Comparison of ENCODE assay signal across 25 cellular contexts in genomic region chr18:37248281-37248680, GRCh38.
"Had no signal": no experiment of that assay in that cellular context is flagged by ENCODE, and none has a peak within 500 bp of the region (broad histone marks: within the 10 kb centered on the region; RNA-seq: fewer than 3 reads in every experiment).

No MANE protein-coding gene starts in this region.

- H3K9me3 ChIP-seq: gastrocnemius medialis, left lung, ovary, psoas muscle, stomach, testis, tibial artery had no signal

- H3K4me3 Mint-ChIP-seq: stimulated activated naive B cell treated with anti-CD40 and anti-IgM and Interleukin-4, amounts not matched to agents 10 μg/mL and 1 μg/mL and 100 μg/mL, for 72 hours; type B pancreatic cell had no signal

- H3K4me1 ChIP-seq: gastrocnemius medialis, psoas muscle, testis had no signal

- ATAC-seq: esophagus mucosa; gastrocnemius medialis; left lung; naive thymus-derived CD8-positive, alpha-beta T cell; psoas muscle; right cardiac atrium; stimulated activated naive B cell treated with anti-CD40 and anti-IgM and Interleukin-4, amounts not matched to agents 10 μg/mL and 1 μg/mL and 100 μg/mL, for 72 hours had no signal

- H3K27ac ChIP-seq: epithelial cell of prostate, gastrocnemius medialis, left lung, ovary, psoas muscle, skin epidermis, stomach, testis, tibial artery had no signal

- H3K36me3 Mint-ChIP-seq: stimulated activated naive B cell treated with anti-CD40 and anti-IgM and Interleukin-4, amounts not matched to agents 10 μg/mL and 1 μg/mL and 100 μg/mL, for 72 hours had no signal

- H3K36me3 ChIP-seq: gastrocnemius medialis, left lung, ovary, stomach, tibial artery had no signal

- H3K9me3 Mint-ChIP-seq: nephron progenitor cell; stimulated activated naive B cell treated with anti-CD40 and anti-IgM and Interleukin-4, amounts not matched to agents 10 μg/mL and 1 μg/mL and 100 μg/mL, for 72 hours; type B pancreatic cell had no signal

- H3K27me3 ChIP-seq: ovary, testis had no signal

- H3K4me3 ChIP-seq: gastrocnemius medialis, left lung, ovary, psoas muscle, skin epidermis, stomach, testis, tibial artery had no signal

- H3K27ac Mint-ChIP-seq: naive thymus-derived CD8-positive, alpha-beta T cell; nephron progenitor cell; stimulated activated naive B cell treated with anti-CD40 and anti-IgM and Interleukin-4, amounts not matched to agents 10 μg/mL and 1 μg/mL and 100 μg/mL, for 72 hours; type B pancreatic cell had no signal

- DNase-seq: cerebellar nuclear complex; cortex of kidney; foreskin fibroblast; gastrocnemius medialis; head of caudate nucleus; left lung; mesenchymal stem cell; midbrain; naive thymus-derived CD8-positive, alpha-beta T cell; nephron progenitor cell; nucleus accumbens; ovary; posterior cingulate gyrus; psoas muscle; right cardiac atrium; stimulated activated CD4-positive, alpha-beta T cell treated with anti-CD3 and anti-CD28 coated beads, Interleukin-15, amount 100 ng/mL, for 24 hours; stimulated activated CD4-positive, alpha-beta T cell treated with anti-CD3 and anti-CD28 coated beads, Interleukin-2, amount 100 ng/mL, for 48 hours; stimulated activated naive B cell treated with anti-CD40 and anti-IgM and Interleukin-4, amounts not matched to agents 10 μg/mL and 1 μg/mL and 100 μg/mL, for 72 hours; stomach; testis; tibial artery had no signal
